ENCODE assay signal across 10 cellular contexts in genomic region chr7:37408241-37408884, GRCh38. TPM values are rescaled to one million over a fixed set of nuclear protein-coding genes. Genes with fewer than 3 reads are reported as not detected.
A peak's percentile ranks its signal among the peaks of the same experiment; 100 is the strongest.
DNase-seq lines count a peak whose midpoint lies in the region; ATAC-seq, FAIRE-seq and TF ChIP-seq lines count a peak whose summit lies in the region.
"Had no signal": no experiment of that assay in that cellular context is flagged by ENCODE, and none has a peak within 500 bp of the region (broad histone marks: within the 10 kb centered on the region; RNA-seq: fewer than 3 reads in every experiment).

No MANE protein-coding gene starts in this region.

- H3K27ac Mint-ChIP-seq in activated CD4-positive, alpha-beta T cell treated with anti-CD3 and anti-CD28 coated beads for 36 hours, result peak overlapping the region; percentile 94

- H3K4me3 ChIP-seq in lower lobe of right lung (peak overlapping the region; percentile 14), body of pancreas (no peak overlapping the region)

- peak overlapping the region; percentile 15 for H3K27ac ChIP-seq in lower lobe of right lung
- no peak overlapping the region for H3K27ac ChIP-seq in body of pancreas

- H3K4me1 ChIP-seq in lower lobe of right lung, result peaks cover 59% of the 10 kb centered on the region
- no peaks in the 10 kb centered on the region for H3K4me1 ChIP-seq in body of pancreas

- H3K27me3 ChIP-seq in lower lobe of right lung (ENCODE audit: low read depth) (no peaks in the 10 kb centered on the region), body of pancreas (no peaks in the 10 kb centered on the region)

- H3K36me3 Mint-ChIP-seq in activated CD4-positive, alpha-beta T cell treated with anti-CD3 and anti-CD28 coated beads for 36 hours (ENCODE audit: low read depth), result peaks cover 12% of the 10 kb centered on the region

- TF ChIP-seq CTCF in lower lobe of right lung (IDR thresholded peaks at IDR 0.05) (no peak), body of pancreas (IDR thresholded peaks at IDR 0.05) (no peak)

- DNase-seq in GM12892 (ENCODE audit: insufficient read length) (no peak), lower lobe of right lung (no peak), SIG-M5 treated with dmso at 0.1 percent for 504 hours (lab: John Stamatoyannopoulos, UW; ENCODE audit: unreplicated experiment) (no peak), NCI-H1092 (lab: John Stamatoyannopoulos, UW) (no peak), body of pancreas (no peak)
- DNase-seq in activated CD4-positive, alpha-beta T cell treated with anti-CD3 and anti-CD28 coated beads for 36 hours, result peak; percentile 35
- DNase-seq: mesenchymal stem cell, NCI-H2171 treated with DMSO at 0.1 percent for 48 hours had no signal

- no peaks in the 10 kb centered on the region for H3K9me3 ChIP-seq in lower lobe of right lung
- H3K9me3 ChIP-seq in body of pancreas, result no peaks in the 10 kb centered on the region

- H3K4me1 Mint-ChIP-seq in activated CD4-positive, alpha-beta T cell treated with anti-CD3 and anti-CD28 coated beads for 36 hours, result peaks cover 79% of the 10 kb centered on the region

- H3K36me3 ChIP-seq in lower lobe of right lung (no peaks in the 10 kb centered on the region), body of pancreas (replicated peaks in 1 of 2; ENCODE audit: insufficient read depth in 1 of 2, low read depth in 2 of 2) (no peaks in the 10 kb centered on the region)

- no peaks in the 10 kb centered on the region for H3K27me3 Mint-ChIP-seq in activated CD4-positive, alpha-beta T cell treated with anti-CD3 and anti-CD28 coated beads for 36 hours

- peaks cover 3% of the 10 kb centered on the region for H3K9me3 Mint-ChIP-seq in activated CD4-positive, alpha-beta T cell treated with anti-CD3 and anti-CD28 coated beads for 36 hours (ENCODE audit: low read depth)

- CTCF ChIA-PET in activated CD4-positive, alpha-beta T cell treated with anti-CD3 and anti-CD28 coated beads for 36 hours (lab: Charles Lee), result interaction anchor here (0.8 to 2.1 kb wide), 7 partner anchors 15 to 88 kb away, joined by 3 to 8 read pairs (median 4); partner anchors contain the start of gene ELMO1

- intact Hi-C loops in activated CD4-positive, alpha-beta T cell treated with anti-CD3 and anti-CD28 coated beads for 36 hours (cut with DNase I, micrococcal nuclease), result loop anchor here (1.0 to 2.0 kb wide), 4 partner anchors 32 to 54 kb away; no protein-coding TSS in a partner anchor
- intact Hi-C loops in lower lobe of right lung (cut with DNase I) (no loop called here), body of pancreas (cut with DNase I) (no loop called here)

- H3K4me3 Mint-ChIP-seq in activated CD4-positive, alpha-beta T cell treated with anti-CD3 and anti-CD28 coated beads for 36 hours, result peak overlapping the region; percentile 71

- ATAC-seq in HG03135 (IDR thresholded peaks at IDR 0.05; ENCODE audit: unreplicated experiment) (peak; percentile 41), lower lobe of right lung (peak in 1 of 2 donors; percentile 37), GM19328 (IDR thresholded peaks at IDR 0.05; ENCODE audit: unreplicated experiment) (no peak), body of pancreas (no peak)
- peak; percentile 55 for ATAC-seq in activated CD4-positive, alpha-beta T cell treated with anti-CD3 and anti-CD28 coated beads for 36 hours

- TF ChIP-seq POLR2A in GM12892 (IDR thresholded peaks at IDR 0.05; ENCODE audit: low read depth, low read length), result no peak
- no peak for TF ChIP-seq POLR2A in body of pancreas (IDR thresholded peaks at IDR 0.05)

- POLR2A ChIA-PET in activated CD4-positive, alpha-beta T cell treated with anti-CD3 and anti-CD28 coated beads for 36 hours (lab: Charles Lee), result interaction anchor here (1.0 to 1.5 kb wide), 2 partner anchors 54 to 55 kb away, joined by 3 to 8 read pairs; no protein-coding TSS in a partner anchor

- 17 to 31% methylated on average over 9 of the region's 9 CpGs for WGBS in body of pancreas, 2 donors

- FAIRE-seq in GM12892 (lab: Jason Lieb, UNC), result peak; percentile 40

RNA-seq across cellular contexts. Expression of gene ELMO1, which starts 40.3 kb away (rescaled TPM):
- polyA plus RNA-seq in GM12892 (2012; ENCODE audit: missing spikeins), result 64.2 TPM
- total RNA-seq in activated CD4-positive, alpha-beta T cell treated with anti-CD3 and anti-CD28 coated beads for 36 hours, result 100 to 1,000 TPM in 1 of 2 experiments, 10 to 100 TPM in 1; 96.2 to 173 TPM
- total RNA-seq in lower lobe of right lung (60.1 TPM), body of pancreas (10 to 100 TPM; 10.9 to 56.0 TPM)

Comparison
In these comparisons a context has a peak if more than half of its experiments do, and no peak if none do; other contexts are left out.
1. ATAC-seq: peak in HG03135 (single experiment) and activated CD4-positive, alpha-beta T cell treated with anti-CD3 and anti-CD28 coated beads for 36 hours (single experiment); none in GM19328 (single experiment) and body of pancreas (single experiment).
2. intact Hi-C loops: an anchor here in activated CD4-positive, alpha-beta T cell treated with anti-CD3 and anti-CD28 coated beads for 36 hours (1.0 to 2.0 kb wide); none called in lower lobe of right lung and body of pancreas.